Comparison of ENCODE assay signal across 18 cellular contexts in the genomic region with DNA sequence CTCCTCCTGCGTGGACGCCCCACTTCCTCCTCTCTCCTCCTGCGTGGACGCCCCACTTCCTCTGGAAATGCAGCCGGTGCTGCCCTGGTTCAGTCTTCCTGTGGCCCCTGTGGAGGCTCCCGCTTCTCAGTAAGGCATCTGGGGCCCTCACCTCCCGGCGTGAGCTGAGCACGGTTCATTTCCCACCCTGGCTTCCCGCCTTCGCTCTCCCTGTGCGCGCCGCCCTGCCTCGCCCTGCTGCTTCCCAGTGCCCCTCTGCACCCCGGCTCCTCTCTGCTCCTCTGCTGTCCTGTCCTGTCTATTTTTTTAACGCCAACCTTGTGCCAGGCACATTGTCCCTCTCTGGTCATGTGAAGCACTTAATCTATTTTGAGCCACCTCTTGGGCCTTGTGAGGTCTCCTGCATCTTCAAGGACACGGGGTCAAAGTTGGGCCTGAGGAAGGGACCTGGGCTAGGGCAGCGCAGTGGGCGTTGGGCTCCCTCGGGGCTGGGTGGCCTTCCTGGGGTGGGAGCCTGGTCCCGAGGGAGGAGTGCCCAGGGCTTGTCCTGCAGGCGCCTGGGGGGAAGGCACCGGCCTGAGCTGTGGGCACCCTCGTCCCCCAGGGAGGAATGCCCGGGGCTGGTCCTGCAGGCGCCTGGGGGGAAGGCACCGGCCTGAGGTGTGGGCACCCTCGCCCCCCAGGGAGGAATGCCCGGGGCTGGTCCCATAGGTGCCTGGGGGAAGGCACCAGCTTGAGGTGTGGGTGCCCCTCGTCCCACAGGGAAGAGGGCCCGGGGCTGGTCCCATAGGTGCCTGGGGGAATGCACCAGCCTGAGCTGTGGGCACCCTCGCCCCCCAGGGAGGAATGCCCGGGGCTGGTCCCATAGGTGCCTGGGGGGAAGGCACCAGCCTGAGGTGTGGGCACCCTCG. TPM values are rescaled to one million over a fixed set of nuclear protein-coding genes. Genes with fewer than 3 reads are reported as not detected.
A peak's percentile ranks its signal among the peaks of the same experiment; 100 is the strongest.
DNase-seq lines count a peak whose midpoint lies in the region; ATAC-seq, FAIRE-seq and TF ChIP-seq lines count a peak whose summit lies in the region.
"Had no signal": no experiment of that assay in that cellular context is flagged by ENCODE, and none has a peak within 500 bp of the region (broad histone marks: within the 10 kb centered on the region; RNA-seq: fewer than 3 reads in every experiment).

No MANE protein-coding gene starts in this region.

- no peak overlapping the region for H3K27ac Mint-ChIP-seq in stimulated activated naive CD8-positive, alpha-beta T cell treated with anti-CD3 and anti-CD28 coated beads, Interleukin-15, amount 100 ng/mL, for 72 hours
- no peak overlapping the region for H3K27ac Mint-ChIP-seq in CD8-positive, alpha-beta T cell
- H3K27ac Mint-ChIP-seq: B cell; CD8-positive, alpha-beta memory T cell had no signal

- BruUV-seq in HepG2 (replicated peaks; lab: Mats Ljungman, UMichigan) = no TSS peak

- no peak for TF ChIP-seq POLR2A in HepG2 (IDR thresholded peaks at IDR 0.05; ENCODE audit: insufficient read depth in 1 of 2, low read depth in 2 of 2, low read length in 2 of 2)

- FAIRE-seq in HepG2 (lab: Jason Lieb, UNC) = no peak
- FAIRE-seq: D721Med, G401.6, GM12892, GM18507 had no signal

- no peak overlapping the region for H2AFZ ChIP-seq in HepG2 (ENCODE audit: low read length)
- H2AFZ ChIP-seq: GM23248 had no signal

- H3K4me1 ChIP-seq in heart right ventricle (peaks cover 0 to 6% (median 0%) of the 10 kb centered on the region in 9 donors), HepG2 (ENCODE audit: insufficient read depth, low read length) (no peaks in the 10 kb centered on the region)
- no peaks in the 10 kb centered on the region for H3K4me1 ChIP-seq in CD8-positive, alpha-beta T cell (ENCODE audit: insufficient read depth, low read length)
- H3K4me1 ChIP-seq: HAP-1 had no signal

- H3K9me3 ChIP-seq in heart right ventricle = peaks cover 0 to 5% (median 0%) of the 10 kb centered on the region in 11 donors
- no peaks in the 10 kb centered on the region for H3K9me3 ChIP-seq in HepG2 (ENCODE audit: low read length)
- H3K9me3 ChIP-seq in CD8-positive, alpha-beta T cell (ENCODE audit: low read length) = no peaks in the 10 kb centered on the region

- no peak for TF ChIP-seq CTCF in heart right ventricle (IDR thresholded peaks at IDR 0.05)
- no peak for TF ChIP-seq CTCF in HepG2 (CRISPR knock-in tag; IDR thresholded peaks at IDR 0.05)
- no peak for TF ChIP-seq CTCF in CD8-positive, alpha-beta T cell (IDR thresholded peaks at IDR 0.05)

- H3K9ac ChIP-seq in HepG2 (ENCODE audit: insufficient read depth, low read depth, low read length) = no peak overlapping the region
- H3K9ac ChIP-seq: BLaER1 treated with 17β-estradiol and CSF1 and Interleukin-3, amounts not matched to agents 10 nM and 100 nM; GM23248 had no signal

- no peaks in the 10 kb centered on the region for H3K4me1 Mint-ChIP-seq in stimulated activated naive CD8-positive, alpha-beta T cell treated with anti-CD3 and anti-CD28 coated beads, Interleukin-15, amount 100 ng/mL, for 72 hours
- H3K4me1 Mint-ChIP-seq in CD8-positive, alpha-beta T cell (ENCODE audit: low read depth) = no peaks in the 10 kb centered on the region
- H3K4me1 Mint-ChIP-seq: B cell; CD8-positive, alpha-beta memory T cell had no signal

- H3K27me3 ChIP-seq in heart right ventricle = no peaks in the 10 kb centered on the region
- H3K27me3 ChIP-seq in HepG2 (ENCODE audit: control insufficient read depth in 1 of 2, insufficient read depth in 2 of 2, low read length in 2 of 2) = peaks cover 2 to 11% of the 10 kb centered on the region in 2 experiments; a peak in 3 of 5 replicates
- H3K27me3 ChIP-seq in CD8-positive, alpha-beta T cell (ENCODE audit: insufficient read depth, low read length) = no peaks in the 10 kb centered on the region
- H3K27me3 ChIP-seq: BLaER1 treated with 17β-estradiol and CSF1 and Interleukin-3, amounts not matched to agents 10 nM and 100 nM had no signal

- no peaks in the 10 kb centered on the region for H3K36me3 Mint-ChIP-seq in CD8-positive, alpha-beta T cell
- H3K36me3 Mint-ChIP-seq: CD8-positive, alpha-beta memory T cell had no signal

- TF ChIP-seq RAD21 in HepG2 (CRISPR knock-in tag; IDR thresholded peaks at IDR 0.05) = no peak

- no peaks in the 10 kb centered on the region for H3K36me3 ChIP-seq in heart right ventricle
- no peaks in the 10 kb centered on the region for H3K36me3 ChIP-seq in HepG2 (replicated peaks in 1 of 2; ENCODE audit: control insufficient read depth in 1 of 2, insufficient read depth in 2 of 2, low read length in 2 of 2)
- no peaks in the 10 kb centered on the region for H3K36me3 ChIP-seq in CD8-positive, alpha-beta T cell (ENCODE audit: insufficient read depth, low read length)
- H3K36me3 ChIP-seq: BLaER1 treated with 17β-estradiol and CSF1 and Interleukin-3, amounts not matched to agents 10 nM and 100 nM; HAP-1 had no signal

- no peaks in the 10 kb centered on the region for H3K9me3 Mint-ChIP-seq in stimulated activated naive CD8-positive, alpha-beta T cell treated with anti-CD3 and anti-CD28 coated beads, Interleukin-15, amount 100 ng/mL, for 72 hours
- H3K9me3 Mint-ChIP-seq in CD8-positive, alpha-beta T cell = no peaks in the 10 kb centered on the region

- H3K27ac ChIP-seq in heart right ventricle (no peak overlapping the region), HepG2 (ENCODE audit: extremely low read length, insufficient read depth, low read length) (no peak overlapping the region)
- H3K27ac ChIP-seq in CD8-positive, alpha-beta T cell (ENCODE audit: low read depth, low read length) = no peak overlapping the region
- H3K27ac ChIP-seq: BLaER1 treated with 17β-estradiol and CSF1 and Interleukin-3, amounts not matched to agents 10 nM and 100 nM; GM23248 had no signal

- no peaks in the 10 kb centered on the region for H3K27me3 Mint-ChIP-seq in stimulated activated naive CD8-positive, alpha-beta T cell treated with anti-CD3 and anti-CD28 coated beads, Interleukin-15, amount 100 ng/mL, for 72 hours
- H3K27me3 Mint-ChIP-seq in CD8-positive, alpha-beta T cell (ENCODE audit: low read depth) = no peaks in the 10 kb centered on the region
- H3K27me3 Mint-ChIP-seq: B cell; CD8-positive, alpha-beta memory T cell had no signal

- 76 to 81% methylated on average over 34 to 35 of the region's 35 CpGs for WGBS in heart right ventricle, 2 donors
- 52% methylated on average over 21 of the region's 35 CpGs for WGBS in HepG2 (ENCODE audit: low lambda C conversion rate)

- H3K4me3 ChIP-seq in heart right ventricle = no peak overlapping the region
- no peak overlapping the region for H3K4me3 ChIP-seq in HepG2 (replicated peaks in 1 of 3; ENCODE audit: insufficient read depth in 1 of 3, low read depth in 2 of 3, low read length in 3 of 3)
- H3K4me3 ChIP-seq in CD8-positive, alpha-beta T cell (ENCODE audit: low read depth, low read length) = no peak overlapping the region
- H3K4me3 ChIP-seq: BLaER1 treated with 17β-estradiol and CSF1 and Interleukin-3, amounts not matched to agents 10 nM and 100 nM; GM23248; HAP-1 had no signal

- POLR2A ChIA-PET in HepG2 (lab: Yijun Ruan, JAX) = no interaction called here
- POLR2A ChIA-PET in CD8-positive, alpha-beta T cell (lab: Charles Lee) = no interaction called here

- TF ChIP-seq EP300 in HepG2 (IDR thresholded peaks at IDR 0.05; ENCODE audit: low read depth in 2 of 2, low read length in 2 of 2) (no peak), HepG2 (CRISPR knock-in tag; IDR thresholded peaks at IDR 0.05; ENCODE audit: borderline replicate concordance) (no peak)

- peak; percentile 10 for ATAC-seq in stimulated activated naive CD8-positive, alpha-beta T cell treated with anti-CD3 and anti-CD28 coated beads, Interleukin-15, amount 100 ng/mL, for 72 hours
- no peak for ATAC-seq in stimulated activated naive CD8-positive, alpha-beta T cell treated with anti-CD3 and anti-CD28 coated beads, Interleukin-15, Interleukin-2, amounts not matched to agents 100 U/mL and 50 U/mL, for 24 hours
- ATAC-seq in heart right ventricle (peak in 6 of 8 donors; percentile 12 to 61 (median 49)), HepG2 (no peak; the same call in 2 of the 3 replicates), HG03457 (IDR thresholded peaks at IDR 0.05; ENCODE audit: unreplicated experiment) (no peak)
- no peak for ATAC-seq in CD8-positive, alpha-beta T cell

- H3K4me3 Mint-ChIP-seq in stimulated activated naive CD8-positive, alpha-beta T cell treated with anti-CD3 and anti-CD28 coated beads, Interleukin-15, amount 100 ng/mL, for 72 hours = no peak overlapping the region
- no peak overlapping the region for H3K4me3 Mint-ChIP-seq in CD8-positive, alpha-beta T cell
- H3K4me3 Mint-ChIP-seq: B cell; CD8-positive, alpha-beta memory T cell had no signal

- H3K4me2 ChIP-seq in HepG2 (ENCODE audit: low read depth, low read length) = no peak overlapping the region
- H3K4me2 ChIP-seq: BLaER1 treated with 17β-estradiol and CSF1 and Interleukin-3, amounts not matched to agents 10 nM and 100 nM had no signal

- CTCF ChIA-PET in HepG2 (lab: Yijun Ruan, JAX; ENCODE audit: low intra/inter-chr PET ratio, low total read pairs) = no interaction called here
- CTCF ChIA-PET in CD8-positive, alpha-beta T cell (lab: Charles Lee) = no interaction called here

- intact Hi-C loops in heart right ventricle (cut with DNase I) = no loop called here
- intact Hi-C loops in HepG2 (cut with micrococcal nuclease; ENCODE audit: unreplicated experiment) = no loop called here
- intact Hi-C loops in CD8-positive, alpha-beta T cell (cut with DNase I, micrococcal nuclease) = no loop called here

- H3K79me2 ChIP-seq in HepG2 (ENCODE audit: insufficient read depth, low read length) = no peaks in the 10 kb centered on the region

- in situ Hi-C loops in HepG2 (cut with HindIII; ENCODE audit: extremely low pct_ligation_motif_present, low pct_unique_long_range_greater_than_20kb) = no loop called here

- no peak for DNase-seq in stimulated activated naive CD8-positive, alpha-beta T cell treated with anti-CD3 and anti-CD28 coated beads, Interleukin-15, amount 100 ng/mL, for 72 hours
- no peak for DNase-seq in stimulated activated naive CD8-positive, alpha-beta T cell treated with anti-CD3 and anti-CD28 coated beads, Interleukin-15, Interleukin-2, amounts not matched to agents 100 U/mL and 50 U/mL, for 24 hours
- DNase-seq in heart right ventricle (no peak), HepG2 (ENCODE audit: low spot score) (no peak)
- no peak for DNase-seq in CD8-positive, alpha-beta T cell
- DNase-seq: CD8-positive, alpha-beta memory T cell; COR-L47; GM23248 had no signal

- no peaks in the 10 kb centered on the region for H4K20me1 ChIP-seq in HepG2 (ENCODE audit: insufficient read depth, low read length)
- H4K20me1 ChIP-seq: BLaER1 treated with 17β-estradiol and CSF1 and Interleukin-3, amounts not matched to agents 10 nM and 100 nM had no signal

RNA-seq across cellular contexts. Expression of a gene that starts 13.0 kb away (rescaled TPM):
- total RNA-seq in heart right ventricle (10 to 100 TPM in 1 of 10 donors, 1 to 10 TPM in 9; 1.9 to 10.7 (median 5.1) TPM), HepG2 (2016; rRNA removed; fragmentation: Illumina TruSeq; extraction: Trizol) (not detected in 2 replicates)
- polyA plus RNA-seq in heart right ventricle (1 to 10 TPM in 1 of 2 donors, under 1 TPM in 1; 0.90 to 4.7 TPM), HepG2 (2011; rRNA removed) (0.01 and 0.05 TPM in 2 replicates)
- not detected in 2 replicates for total RNA-seq in HepG2 (2016; cell fraction: cytosol; rRNA removed; fragmentation: Illumina TruSeq; extraction: Trizol; ENCODE audit: low read depth)
- total RNA-seq in HepG2 (2016; cell fraction: insoluble cytoplasmic fraction; rRNA removed; fragmentation: Illumina TruSeq; extraction: Trizol) = not detected in 2 replicates
- 0.03 TPM in 1 of 2 replicates, not detected in the other for total RNA-seq in HepG2 (2016; cell fraction: membrane; rRNA removed; fragmentation: Illumina TruSeq; extraction: Trizol)
- not detected in 2 replicates for total RNA-seq in HepG2 (2016; cell fraction: nucleus; rRNA removed; fragmentation: Illumina TruSeq; extraction: Trizol)
- polyA plus RNA-seq in HepG2 (2011; cell fraction: cytosol; rRNA removed) = 0.07 and 0.09 TPM in 2 replicates
- 0.19 and 0.24 TPM in 2 replicates for polyA plus RNA-seq in HepG2 (2011; cell fraction: nucleus; rRNA removed)
- polyA plus RNA-seq in HepG2 (2012) = 0.15 and 0.39 TPM in 2 replicates
- 0.07 TPM in 1 of 2 replicates, not detected in the other for polyA plus RNA-seq in HepG2 (2016; cell fraction: cytosol; fragmentation: Illumina TruSeq; extraction: Trizol; ENCODE audit: low read depth)
- polyA plus RNA-seq in HepG2 (2016; cell fraction: insoluble cytoplasmic fraction; fragmentation: Illumina TruSeq; extraction: Trizol; ENCODE audit: low read depth) = not detected in 2 replicates
- 0.05 TPM in 1 of 2 replicates, not detected in the other for polyA plus RNA-seq in HepG2 (2016; cell fraction: membrane; fragmentation: Illumina TruSeq; extraction: Trizol; ENCODE audit: low read depth)
- polyA plus RNA-seq in HepG2 (2016; cell fraction: nucleus; fragmentation: Illumina TruSeq; extraction: Trizol; ENCODE audit: insufficient read depth, low read depth) = not detected in 2 replicates
- 0.16 and 9.3 TPM in 2 replicates for polyA minus RNA-seq in HepG2 (2011; rRNA and poly(A)+ RNA removed; ENCODE audit: low replicate concordance)
- not detected in 2 replicates for polyA minus RNA-seq in HepG2 (2011; cell fraction: cytosol; rRNA and poly(A)+ RNA removed)
- polyA minus RNA-seq in HepG2 (2011; cell fraction: nucleus; rRNA and poly(A)+ RNA removed) = not detected in 2 replicates
- under 1 TPM; 0.67 to 0.84 TPM for total RNA-seq in CD8-positive, alpha-beta T cell
- polyA plus RNA-seq: CD8-positive, alpha-beta memory T cell had no signal

RNA-seq across cellular contexts. Expression of a gene that starts 30.2 kb away (rescaled TPM):
- total RNA-seq in heart right ventricle (1,000 to 10,000 TPM; 1,225 to 2,457 (median 1,705) TPM), HepG2 (2016; rRNA removed; fragmentation: Illumina TruSeq; extraction: Trizol) (136 and 309 TPM in 2 replicates)
- polyA plus RNA-seq in heart right ventricle (1,000 to 10,000 TPM in 1 of 2 donors, 100 to 1,000 TPM in 1; 829 to 5,252 TPM), HepG2 (2011; rRNA removed) (754 and 1,057 TPM in 2 replicates)
- total RNA-seq in HepG2 (2016; cell fraction: cytosol; rRNA removed; fragmentation: Illumina TruSeq; extraction: Trizol; ENCODE audit: low read depth) = 81.8 and 84.4 TPM in 2 replicates
- 114 and 317 TPM in 2 replicates for total RNA-seq in HepG2 (2016; cell fraction: insoluble cytoplasmic fraction; rRNA removed; fragmentation: Illumina TruSeq; extraction: Trizol)
- total RNA-seq in HepG2 (2016; cell fraction: membrane; rRNA removed; fragmentation: Illumina TruSeq; extraction: Trizol) = 96.0 and 109 TPM in 2 replicates
- total RNA-seq in HepG2 (2016; cell fraction: nucleus; rRNA removed; fragmentation: Illumina TruSeq; extraction: Trizol) = 271 and 340 TPM in 2 replicates
- polyA plus RNA-seq in HepG2 (2011; cell fraction: cytosol; rRNA removed) = 595 and 749 TPM in 2 replicates
- polyA plus RNA-seq in HepG2 (2011; cell fraction: nucleus; rRNA removed) = 561 and 615 TPM in 2 replicates
- polyA plus RNA-seq in HepG2 (2012) = 926 and 933 TPM in 2 replicates
- polyA plus RNA-seq in HepG2 (2016; cell fraction: cytosol; fragmentation: Illumina TruSeq; extraction: Trizol; ENCODE audit: low read depth) = 148 and 149 TPM in 2 replicates
- polyA plus RNA-seq in HepG2 (2016; cell fraction: insoluble cytoplasmic fraction; fragmentation: Illumina TruSeq; extraction: Trizol; ENCODE audit: low read depth) = 179 and 219 TPM in 2 replicates
- polyA plus RNA-seq in HepG2 (2016; cell fraction: membrane; fragmentation: Illumina TruSeq; extraction: Trizol; ENCODE audit: low read depth) = 152 and 167 TPM in 2 replicates
- polyA plus RNA-seq in HepG2 (2016; cell fraction: nucleus; fragmentation: Illumina TruSeq; extraction: Trizol; ENCODE audit: insufficient read depth, low read depth) = 760 and 837 TPM in 2 replicates
- polyA minus RNA-seq in HepG2 (2011; rRNA and poly(A)+ RNA removed; ENCODE audit: low replicate concordance) = 426 and 707 TPM in 2 replicates
- polyA minus RNA-seq in HepG2 (2011; cell fraction: cytosol; rRNA and poly(A)+ RNA removed) = 369 and 454 TPM in 2 replicates
- polyA minus RNA-seq in HepG2 (2011; cell fraction: nucleus; rRNA and poly(A)+ RNA removed) = 97.1 and 115 TPM in 2 replicates
- 10 to 100 TPM; 76.2 to 81.2 TPM for total RNA-seq in CD8-positive, alpha-beta T cell

RNA-seq across cellular contexts. Expression of a gene that starts 30.7 kb away (rescaled TPM):
- total RNA-seq in heart right ventricle (10 to 100 TPM; 37.2 to 61.7 (median 45.3) TPM), HepG2 (2016; rRNA removed; fragmentation: Illumina TruSeq; extraction: Trizol) (52.5 and 78.0 TPM in 2 replicates)
- polyA plus RNA-seq in heart right ventricle (100 to 1,000 TPM in 1 of 2 donors, 10 to 100 TPM in 1; 43.2 to 159 TPM), HepG2 (2011; rRNA removed) (101 and 114 TPM in 2 replicates)
- 14.6 and 16.3 TPM in 2 replicates for total RNA-seq in HepG2 (2016; cell fraction: cytosol; rRNA removed; fragmentation: Illumina TruSeq; extraction: Trizol; ENCODE audit: low read depth)
- total RNA-seq in HepG2 (2016; cell fraction: insoluble cytoplasmic fraction; rRNA removed; fragmentation: Illumina TruSeq; extraction: Trizol) = 49.1 and 82.6 TPM in 2 replicates
- total RNA-seq in HepG2 (2016; cell fraction: membrane; rRNA removed; fragmentation: Illumina TruSeq; extraction: Trizol) = 30.6 and 32.9 TPM in 2 replicates
- total RNA-seq in HepG2 (2016; cell fraction: nucleus; rRNA removed; fragmentation: Illumina TruSeq; extraction: Trizol) = 53.4 and 70.1 TPM in 2 replicates
- 20.8 and 36.5 TPM in 2 replicates for polyA plus RNA-seq in HepG2 (2011; cell fraction: cytosol; rRNA removed)
- polyA plus RNA-seq in HepG2 (2011; cell fraction: nucleus; rRNA removed) = 255 and 333 TPM in 2 replicates
- polyA plus RNA-seq in HepG2 (2012) = 52.2 and 65.7 TPM in 2 replicates
- polyA plus RNA-seq in HepG2 (2016; cell fraction: cytosol; fragmentation: Illumina TruSeq; extraction: Trizol; ENCODE audit: low read depth) = 16.5 and 17.7 TPM in 2 replicates
- 70.9 and 71.7 TPM in 2 replicates for polyA plus RNA-seq in HepG2 (2016; cell fraction: insoluble cytoplasmic fraction; fragmentation: Illumina TruSeq; extraction: Trizol; ENCODE audit: low read depth)
- polyA plus RNA-seq in HepG2 (2016; cell fraction: membrane; fragmentation: Illumina TruSeq; extraction: Trizol; ENCODE audit: low read depth) = 34.9 and 37.3 TPM in 2 replicates
- 138 and 146 TPM in 2 replicates for polyA plus RNA-seq in HepG2 (2016; cell fraction: nucleus; fragmentation: Illumina TruSeq; extraction: Trizol; ENCODE audit: insufficient read depth, low read depth)
- 247 and 377 TPM in 2 replicates for polyA minus RNA-seq in HepG2 (2011; rRNA and poly(A)+ RNA removed; ENCODE audit: low replicate concordance)
- 67.1 and 69.6 TPM in 2 replicates for polyA minus RNA-seq in HepG2 (2011; cell fraction: cytosol; rRNA and poly(A)+ RNA removed)
- 37.9 and 42.3 TPM in 2 replicates for polyA minus RNA-seq in HepG2 (2011; cell fraction: nucleus; rRNA and poly(A)+ RNA removed)
- 10 to 100 TPM; 48.6 to 53.7 TPM for total RNA-seq in CD8-positive, alpha-beta T cell

RNA-seq across cellular contexts. Expression of a gene that starts 37.0 kb away (rescaled TPM):
- total RNA-seq in heart right ventricle (under 1 TPM in 5 of 10 donors, not detected in 5; 0.20 to 0.36 (median 0.30) TPM), HepG2 (2016; rRNA removed; fragmentation: Illumina TruSeq; extraction: Trizol) (0.24 TPM in 1 of 2 replicates, not detected in the other)
- polyA plus RNA-seq in heart right ventricle (under 1 TPM; 0.16 to 0.44 TPM), HepG2 (2011; rRNA removed) (0.07 TPM in 1 of 2 replicates, not detected in the other)
- not detected in 2 replicates for total RNA-seq in HepG2 (2016; cell fraction: cytosol; rRNA removed; fragmentation: Illumina TruSeq; extraction: Trizol; ENCODE audit: low read depth)
- total RNA-seq in HepG2 (2016; cell fraction: insoluble cytoplasmic fraction; rRNA removed; fragmentation: Illumina TruSeq; extraction: Trizol) = 0.09 TPM in 1 of 2 replicates, not detected in the other
- total RNA-seq in HepG2 (2016; cell fraction: membrane; rRNA removed; fragmentation: Illumina TruSeq; extraction: Trizol) = 0.17 and 0.19 TPM in 2 replicates
- total RNA-seq in HepG2 (2016; cell fraction: nucleus; rRNA removed; fragmentation: Illumina TruSeq; extraction: Trizol) = not detected in 2 replicates
- polyA plus RNA-seq in HepG2 (2011; cell fraction: cytosol; rRNA removed) = not detected in 2 replicates
- not detected in 2 replicates for polyA plus RNA-seq in HepG2 (2011; cell fraction: nucleus; rRNA removed)
- polyA plus RNA-seq in HepG2 (2012) = 0.09 and 0.27 TPM in 2 replicates
- 0.08 and 0.16 TPM in 2 replicates for polyA plus RNA-seq in HepG2 (2016; cell fraction: cytosol; fragmentation: Illumina TruSeq; extraction: Trizol; ENCODE audit: low read depth)
- polyA plus RNA-seq in HepG2 (2016; cell fraction: insoluble cytoplasmic fraction; fragmentation: Illumina TruSeq; extraction: Trizol; ENCODE audit: low read depth) = not detected in 2 replicates
- polyA plus RNA-seq in HepG2 (2016; cell fraction: membrane; fragmentation: Illumina TruSeq; extraction: Trizol; ENCODE audit: low read depth) = 0.13 TPM in 1 of 2 replicates, not detected in the other
- 0.33 TPM in 1 of 2 replicates, not detected in the other for polyA plus RNA-seq in HepG2 (2016; cell fraction: nucleus; fragmentation: Illumina TruSeq; extraction: Trizol; ENCODE audit: insufficient read depth, low read depth)
- not detected in 2 replicates for polyA minus RNA-seq in HepG2 (2011; rRNA and poly(A)+ RNA removed; ENCODE audit: low replicate concordance)
- not detected in 2 replicates for polyA minus RNA-seq in HepG2 (2011; cell fraction: cytosol; rRNA and poly(A)+ RNA removed)
- polyA minus RNA-seq in HepG2 (2011; cell fraction: nucleus; rRNA and poly(A)+ RNA removed) = not detected in 2 replicates
- total RNA-seq in CD8-positive, alpha-beta T cell = under 1 TPM; 0.65 to 0.97 TPM
- total RNA-seq: A172, H4 had no signal
- polyA plus RNA-seq: CD8-positive, alpha-beta memory T cell; GM23248 had no signal

RNA-seq across cellular contexts. Expression of a gene that starts 58.8 kb away (rescaled TPM):
- total RNA-seq in heart right ventricle (1 to 10 TPM in 1 of 10 donors, under 1 TPM in 3, not detected in 6; 0.25 to 2.7 (median 0.37) TPM), HepG2 (2016; rRNA removed; fragmentation: Illumina TruSeq; extraction: Trizol) (not detected in 2 replicates)
- polyA plus RNA-seq in heart right ventricle (under 1 TPM in 1 of 2 donors, not detected in 1; 0.46 TPM), HepG2 (2011; rRNA removed) (0.07 TPM in 1 of 2 replicates, not detected in the other)
- not detected in 2 replicates for total RNA-seq in HepG2 (2016; cell fraction: cytosol; rRNA removed; fragmentation: Illumina TruSeq; extraction: Trizol; ENCODE audit: low read depth)
- not detected in 2 replicates for total RNA-seq in HepG2 (2016; cell fraction: insoluble cytoplasmic fraction; rRNA removed; fragmentation: Illumina TruSeq; extraction: Trizol)
- not detected in 2 replicates for total RNA-seq in HepG2 (2016; cell fraction: membrane; rRNA removed; fragmentation: Illumina TruSeq; extraction: Trizol)
- not detected in 2 replicates for total RNA-seq in HepG2 (2016; cell fraction: nucleus; rRNA removed; fragmentation: Illumina TruSeq; extraction: Trizol)
- polyA plus RNA-seq in HepG2 (2011; cell fraction: cytosol; rRNA removed) = 0.13 TPM in 1 of 2 replicates, not detected in the other
- polyA plus RNA-seq in HepG2 (2011; cell fraction: nucleus; rRNA removed) = 0.50 and 0.71 TPM in 2 replicates
- polyA plus RNA-seq in HepG2 (2012) = 0.16 TPM in 1 of 2 replicates, not detected in the other
- polyA plus RNA-seq in HepG2 (2016; cell fraction: cytosol; fragmentation: Illumina TruSeq; extraction: Trizol; ENCODE audit: low read depth) = not detected in 2 replicates
- polyA plus RNA-seq in HepG2 (2016; cell fraction: insoluble cytoplasmic fraction; fragmentation: Illumina TruSeq; extraction: Trizol; ENCODE audit: low read depth) = not detected in 2 replicates
- not detected in 2 replicates for polyA plus RNA-seq in HepG2 (2016; cell fraction: membrane; fragmentation: Illumina TruSeq; extraction: Trizol; ENCODE audit: low read depth)
- not detected in 2 replicates for polyA plus RNA-seq in HepG2 (2016; cell fraction: nucleus; fragmentation: Illumina TruSeq; extraction: Trizol; ENCODE audit: insufficient read depth, low read depth)
- not detected in 2 replicates for polyA minus RNA-seq in HepG2 (2011; rRNA and poly(A)+ RNA removed; ENCODE audit: low replicate concordance)
- polyA minus RNA-seq in HepG2 (2011; cell fraction: cytosol; rRNA and poly(A)+ RNA removed) = not detected in 2 replicates
- polyA minus RNA-seq in HepG2 (2011; cell fraction: nucleus; rRNA and poly(A)+ RNA removed) = not detected in 2 replicates
- 100 to 1,000 TPM; 117 to 119 TPM for total RNA-seq in CD8-positive, alpha-beta T cell
- total RNA-seq: A172, B cell, GM23248, H4 had no signal
- polyA plus RNA-seq: GM23248 had no signal

Comparison
In these comparisons a context has a peak if more than half of its experiments do, and no peak if none do; other contexts are left out.
1. ATAC-seq: peak in stimulated activated naive CD8-positive, alpha-beta T cell treated with anti-CD3 and anti-CD28 coated beads, Interleukin-15, amount 100 ng/mL, for 72 hours (single experiment) and heart right ventricle (6 of 8); none in stimulated activated naive CD8-positive, alpha-beta T cell treated with anti-CD3 and anti-CD28 coated beads, Interleukin-15, Interleukin-2, amounts not matched to agents 100 U/mL and 50 U/mL, for 24 hours (single experiment), HepG2 (single experiment), CD8-positive, alpha-beta T cell (single experiment) and HG03457 (single experiment).